ENCODE assay signal across 8 cellular contexts in the genomic region with DNA sequence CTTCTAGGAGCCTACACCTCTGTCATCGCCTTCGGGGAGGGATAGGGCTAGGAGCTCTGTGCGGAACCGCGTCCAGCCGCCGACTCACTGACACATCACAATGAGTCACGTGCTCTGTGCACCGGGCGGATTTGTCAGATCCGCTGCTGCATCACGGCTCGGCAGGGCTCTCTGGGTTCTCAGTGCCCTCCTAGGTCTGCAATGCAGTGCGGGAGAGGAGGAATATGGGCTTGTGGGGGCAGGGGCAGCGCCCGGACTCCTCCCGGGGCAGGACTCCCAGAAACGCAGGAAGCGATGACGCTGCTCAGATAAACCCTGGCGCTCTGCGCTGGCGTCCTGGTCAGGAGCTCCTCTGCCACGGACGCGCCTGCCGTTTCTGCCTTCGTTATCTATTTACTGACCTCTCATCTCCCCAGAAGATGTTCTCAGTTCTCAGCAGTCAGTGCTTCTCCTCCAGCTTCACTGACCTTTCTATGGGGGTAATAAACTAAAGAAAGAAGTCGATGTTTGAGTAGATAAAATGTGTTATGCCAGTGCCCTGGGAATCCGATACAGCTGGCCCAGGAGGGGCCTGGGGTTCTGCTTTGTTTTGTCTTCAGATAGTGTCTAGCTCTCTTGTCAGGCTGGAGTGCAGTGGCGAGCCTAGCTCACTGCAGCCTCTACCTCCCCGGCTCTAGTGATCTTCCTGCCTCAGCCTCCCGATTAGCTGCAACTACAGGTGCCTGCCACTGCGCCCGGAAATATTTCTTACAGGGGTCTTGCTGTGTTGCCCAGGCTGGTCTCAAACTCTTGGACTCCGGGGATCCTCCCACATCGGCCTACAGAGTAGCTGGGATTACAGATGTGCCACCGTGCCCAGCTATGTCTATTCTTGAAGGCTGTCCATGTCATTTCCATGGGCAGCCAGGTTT. TPM values are rescaled to one million over a fixed set of nuclear protein-coding genes. Genes with fewer than 3 reads are reported as not detected.
DNase-seq lines count a peak whose midpoint lies in the region; TF ChIP-seq lines count a peak whose summit lies in the region.

No MANE protein-coding gene starts in this region.

- H3K36me3 ChIP-seq in ES-I3 (ENCODE audit: insufficient read depth, low read length) (no peaks in the 10 kb centered on the region), MG63 (no peaks in the 10 kb centered on the region), SJCRH30 (no peaks in the 10 kb centered on the region)

- no peak overlapping the region for H4K5ac ChIP-seq in H9 (ENCODE audit: insufficient read length, low read depth, low read length)

- peak overlapping the region; percentile 83 to 84 for H3K4me3 Mint-ChIP-seq in H9

- peak overlapping the region; percentile 28 for H3K4me3 ChIP-seq in MG63
- H3K4me3 ChIP-seq in SJCRH30: peak overlapping the region; percentile 59

- no CpG with 5 or more reads among the region's 38 CpGs for WGBS in H9 (ENCODE audit: extremely low coverage, insufficient read length, low lambda C conversion rate)

- H3K27ac ChIP-seq in H9 (ENCODE audit: insufficient read length, low read depth, low read length) (peak overlapping the region; percentile 9), SJCRH30 (peak overlapping the region; percentile 41), temporal lobe (ENCODE audit: low read depth, low read length) (peak overlapping the region; percentile 64)

- no peak overlapping the region for H3K56ac ChIP-seq in H9 (ENCODE audit: insufficient read length, low read depth, low read length)

- DNase-seq in H9 (peak; percentile 90), MG63 (peak; percentile 100), SJCRH30 (peak; percentile 77 to 82), glomerular visceral epithelial cell (ENCODE audit: extremely low spot score) (peak; percentile 99), occipital lobe (lab: John Stamatoyannopoulos, UW) (peak; percentile 90)
- peak; percentile 87 for DNase-seq in activated naive CD4-positive, alpha-beta T cell treated with Interleukin-2 at 50 U/mL for 16 hours

- H2BK5ac ChIP-seq in H9 (ENCODE audit: insufficient read length, low read length): no peak overlapping the region

- peak overlapping the region; percentile 1 for H2AFZ ChIP-seq in H9 (ENCODE audit: low read length)

- H3K27me3 Mint-ChIP-seq in H9 (ENCODE audit: low read depth): no peaks in the 10 kb centered on the region

- no peaks in the 10 kb centered on the region for H3K79me1 ChIP-seq in H9 (ENCODE audit: insufficient read depth, low read depth, low read length, poor library complexity, severe bottlenecking)

- no peak overlapping the region for H2BK120ac ChIP-seq in H9 (ENCODE audit: low read depth, low read length, poor library complexity, severe bottlenecking)

- H3K9ac ChIP-seq in ES-I3 (ENCODE audit: low read depth, low read length) (peak overlapping the region; percentile 53), H9 (ENCODE audit: extremely low read depth, insufficient read length, low read length) (peak overlapping the region; percentile 35)

- no peak overlapping the region for H3K23ac ChIP-seq in H9 (ENCODE audit: insufficient read length, low read depth, low read length)

- H4K20me1 ChIP-seq in H9 (ENCODE audit: control insufficient read depth, insufficient read depth, insufficient read length): no peaks in the 10 kb centered on the region

- no peaks in the 10 kb centered on the region for H3K27me3 ChIP-seq in H9 (ENCODE audit: insufficient read depth, low read length)
- no peaks in the 10 kb centered on the region for H3K27me3 ChIP-seq in MG63
- no peaks in the 10 kb centered on the region for H3K27me3 ChIP-seq in SJCRH30

- no peak overlapping the region for H2AK5ac ChIP-seq in H9 (ENCODE audit: insufficient read length, low read length)

- H3K9me3 Mint-ChIP-seq in H9: peaks cover 0 to 2% of the 10 kb centered on the region in 2 experiments; a peak in 1 of 5 replicates

- H4K91ac ChIP-seq in H9 (ENCODE audit: insufficient read length, low read depth, low read length): no peak overlapping the region

- no peak overlapping the region for H2BK12ac ChIP-seq in H9 (ENCODE audit: insufficient read length, low read depth, low read length)

- no peak overlapping the region for H3T11ph ChIP-seq in H9 (ENCODE audit: low read length)

- no peak overlapping the region for H2BK15ac ChIP-seq in H9 (ENCODE audit: low read depth, low read length)

- no peak for TF ChIP-seq CTCF in H9 (conservative IDR thresholded peaks at IDR 0.05)

- no peak overlapping the region for H4K8ac ChIP-seq in H9 (replicated peaks; ENCODE audit: insufficient read length, low read depth, low read length)

- H3K79me2 ChIP-seq in H9 (ENCODE audit: insufficient read depth, low read length): no peaks in the 10 kb centered on the region

- H3K36me3 Mint-ChIP-seq in H9 (ENCODE audit: insufficient read depth in 1 of 3, low read depth in 3 of 3): no peaks in the 10 kb centered on the region

- H3K23me2 ChIP-seq in H9 (ENCODE audit: insufficient read length, low read depth, low read length, poor library complexity, severe bottlenecking): no peaks in the 10 kb centered on the region

- H3K4me1 Mint-ChIP-seq in H9: peaks cover 24 to 35% of the 10 kb centered on the region in 2 experiments

- H2BK20ac ChIP-seq in H9 (ENCODE audit: low read depth, low read length, poor library complexity, severe bottlenecking): no peak overlapping the region

- H3K18ac ChIP-seq in H9 (ENCODE audit: insufficient read length, low read depth, low read length): peak overlapping the region; percentile 32

- no peaks in the 10 kb centered on the region for H3K9me3 ChIP-seq in ES-I3 (ENCODE audit: control insufficient read depth, insufficient read depth, low read length)
- H3K9me3 ChIP-seq in H9 (ENCODE audit: control insufficient read depth, low read depth, low read length): no peaks in the 10 kb centered on the region
- H3K9me3 ChIP-seq in MG63: no peaks in the 10 kb centered on the region
- no peaks in the 10 kb centered on the region for H3K9me3 ChIP-seq in SJCRH30 (replicated peaks)

- H3K14ac ChIP-seq in H9 (ENCODE audit: insufficient read depth, low read length): peak overlapping the region; percentile 85

- H3K4me1 ChIP-seq in ES-I3 (ENCODE audit: insufficient read depth, low read length): peaks cover 35% of the 10 kb centered on the region
- no peaks in the 10 kb centered on the region for H3K4me1 ChIP-seq in H9 (ENCODE audit: insufficient read depth, low read length)
- H3K4me1 ChIP-seq in SJCRH30: peaks cover 17% of the 10 kb centered on the region

- H3K4ac ChIP-seq in H9 (ENCODE audit: low read depth, low read length): no peak overlapping the region

- peak overlapping the region; percentile 45 for H3K4me2 ChIP-seq in H9 (ENCODE audit: insufficient read depth, insufficient read length, low read length)

- H3K27ac Mint-ChIP-seq in H9: peak overlapping the region; percentile 53 to 98 (median 58); a peak in 4 of 7 replicates

RNA-seq across cellular contexts. Expression of a gene that starts 22.8 kb away (rescaled TPM):
- 223 and 253 TPM in 2 replicates for total RNA-seq in H9 (2021)
- total RNA-seq in MG63 (2014; rRNA removed; shearing (Covaris generic); ENCODE audit: low replicate concordance): 715 and 2,345 TPM in 2 replicates
- 331 and 339 TPM in 2 replicates for total RNA-seq in SJCRH30 (2014; rRNA removed; shearing (Covaris generic))
- 102 TPM for total RNA-seq in occipital lobe
- total RNA-seq in temporal lobe: 66.4 TPM

Comparison
In these comparisons a context has a peak if more than half of its experiments do, and no peak if none do; other contexts are left out.
1. Peak in every context shown above with its lines: DNase-seq, H3K4me3 ChIP-seq and H3K27ac ChIP-seq.
2. H3K27ac ChIP-seq: peak in every context shown above with its lines; median percentile 64 in temporal lobe; 41 in SJCRH30; 9 in H9.